In genomic region chr5:173639-174600, GRCh38 we compare ENCODE assay signal across 14 cellular contexts. TPM values are rescaled to one million over a fixed set of nuclear protein-coding genes. Genes with fewer than 3 reads are reported as not detected.
"Had no signal": no experiment of that assay in that cellular context is flagged by ENCODE, and none has a peak within 500 bp of the region (broad histone marks: within the 10 kb centered on the region; RNA-seq: fewer than 3 reads in every experiment).

No MANE protein-coding gene starts in this region.

- H3K9me3 Mint-ChIP-seq: activated CD4-positive, alpha-beta T cell treated with anti-CD3 and anti-CD28 coated beads, Interleukin-2, amount 10 ng/mL, durations not matched to agents 7 days and 5 days; naive B cell; stimulated activated naive CD8-positive, alpha-beta T cell treated with anti-CD3 and anti-CD28 coated beads, Interleukin-15, Interleukin-2, amounts not matched to agents 100 ng/mL and 50 ng/mL, for 24 hours had no signal

- H3K36me3 Mint-ChIP-seq: naive B cell had no signal

- DNase-seq: activated CD4-positive, alpha-beta T cell treated with anti-CD3 and anti-CD28 coated beads, Interleukin-2, amount 10 ng/mL, durations not matched to agents 7 days and 5 days; activated CD8-positive, alpha-beta memory T cell treated with anti-CD3 and anti-CD28 coated beads for 24 hours; activated naive CD4-positive, alpha-beta T cell; erythroblast; mammary epithelial cell; naive B cell; T-helper 17 cell; testis had no signal

- ATAC-seq: gastroesophageal sphincter, left lobe of liver, T-helper 17 cell had no signal

- H3K4me3 Mint-ChIP-seq: activated CD4-positive, alpha-beta T cell treated with anti-CD3 and anti-CD28 coated beads, Interleukin-2, amount 10 ng/mL, durations not matched to agents 7 days and 5 days; naive B cell; stimulated activated naive CD8-positive, alpha-beta T cell treated with anti-CD3 and anti-CD28 coated beads, Interleukin-15, Interleukin-2, amounts not matched to agents 100 ng/mL and 50 ng/mL, for 24 hours; T-helper 17 cell had no signal

- H3K27me3 Mint-ChIP-seq: naive B cell; stimulated activated naive CD8-positive, alpha-beta T cell treated with anti-CD3 and anti-CD28 coated beads, Interleukin-15, Interleukin-2, amounts not matched to agents 100 ng/mL and 50 ng/mL, for 24 hours had no signal

- H3K4me1 Mint-ChIP-seq: activated CD4-positive, alpha-beta T cell treated with anti-CD3 and anti-CD28 coated beads, Interleukin-2, amount 10 ng/mL, durations not matched to agents 7 days and 5 days; naive B cell had no signal

- H3K27ac Mint-ChIP-seq: activated CD4-positive, alpha-beta T cell treated with anti-CD3 and anti-CD28 coated beads, Interleukin-2, amount 10 ng/mL, durations not matched to agents 7 days and 5 days; naive B cell; stimulated activated naive CD8-positive, alpha-beta T cell treated with anti-CD3 and anti-CD28 coated beads, Interleukin-15, Interleukin-2, amounts not matched to agents 100 ng/mL and 50 ng/mL, for 24 hours; T-helper 17 cell had no signal

RNA-seq across cellular contexts. Expression of gene LRRC14B, which starts 17.4 kb away (rescaled TPM):
- total RNA-seq: astrocyte, gastroesophageal sphincter, left lobe of liver, mammary epithelial cell, smooth muscle cell, T-helper 17 cell, ureter had no signal
